8 cellular contexts compared by ENCODE assay signal in the genomic region with DNA sequence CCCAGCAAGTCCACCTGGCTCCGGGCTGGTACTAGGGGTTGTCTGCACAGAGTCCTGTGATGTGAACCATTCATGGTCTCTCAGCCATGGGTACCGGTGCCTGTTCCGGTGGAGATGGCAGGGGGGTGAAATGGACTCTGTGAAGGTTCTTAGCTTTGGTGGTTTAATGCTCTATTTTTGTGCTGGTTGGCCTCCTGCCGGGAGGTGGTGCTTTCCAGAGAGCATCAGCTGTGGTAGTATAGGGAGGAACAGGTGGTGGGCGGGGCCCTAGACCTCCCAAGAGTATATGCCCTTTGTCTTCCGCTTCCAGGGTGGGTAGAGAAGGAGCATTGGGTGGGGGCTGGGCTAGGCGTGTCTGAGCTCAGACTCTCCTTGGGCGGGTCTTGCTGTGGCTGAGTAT.
DNase-seq lines count a peak whose midpoint lies in the region; ATAC-seq and TF ChIP-seq lines count a peak whose summit lies in the region.
"Not testable (repeated sequence)": the region's sequence is repeated elsewhere in the genome, so short reads cannot be mapped to it uniquely, and the experiment has no call there.

No MANE protein-coding gene starts in this region.

- ATAC-seq in GM18511 (IDR thresholded peaks at IDR 0.05; ENCODE audit: unreplicated experiment) (peak; percentile 79), GM19452 (IDR thresholded peaks at IDR 0.05; ENCODE audit: unreplicated experiment) (peak; percentile 57), GM21825 (IDR thresholded peaks at IDR 0.05; ENCODE audit: unreplicated experiment) (peak; percentile 66), HG03064 (IDR thresholded peaks at IDR 0.05; ENCODE audit: low read depth, unreplicated experiment) (peak; percentile 71), HG03571 (IDR thresholded peaks at IDR 0.05; ENCODE audit: unreplicated experiment) (peak; percentile 68), mucosa of descending colon (peak; percentile 59)

- H3K9ac ChIP-seq in BLaER1 = not testable (repeated sequence)

- not testable (repeated sequence) for TF ChIP-seq CTCF in mucosa of descending colon (IDR thresholded peaks at IDR 0.05)

- peak overlapping the region; percentile 55 for H3K4me2 ChIP-seq in BLaER1

- peaks cover 20% of the 10 kb centered on the region for H3K9me3 ChIP-seq in BLaER1
- not testable (repeated sequence) for H3K9me3 ChIP-seq in SJCRH30 (replicated peaks); mucosa of descending colon

- not testable (repeated sequence) for H4K20me1 ChIP-seq in BLaER1

- peaks cover 56% of the 10 kb centered on the region for H3K36me3 ChIP-seq in BLaER1
- H3K36me3 ChIP-seq in SJCRH30; mucosa of descending colon (ENCODE audit: low read depth): not testable (repeated sequence)

- intact Hi-C loops in mucosa of descending colon (cut with DNase I, micrococcal nuclease) = not testable (repeated sequence)

- H3K4me1 ChIP-seq in BLaER1 = peaks cover 33% of the 10 kb centered on the region
- not testable (repeated sequence) for H3K4me1 ChIP-seq in SJCRH30; mucosa of descending colon (ENCODE audit: low read depth)

- H3K4me3 ChIP-seq in BLaER1, SJCRH30, mucosa of descending colon: not testable (repeated sequence)

- peak overlapping the region; percentile 51; the same call in 1 of the 2 replicates for H3K27ac ChIP-seq in BLaER1
- not testable (repeated sequence) for H3K27ac ChIP-seq in SJCRH30

- DNase-seq in SJCRH30 (peak; percentile 67 to 71), mucosa of descending colon (peak; percentile 74 to 86 (median 75))

- not testable (repeated sequence) for H3K27me3 ChIP-seq in BLaER1, SJCRH30
